In genomic region chr14:51533160-51533559, GRCh38 we compare ENCODE assay signal across 16 cellular contexts.
DNase-seq lines count a peak whose midpoint lies in the region; ATAC-seq and TF ChIP-seq lines count a peak whose summit lies in the region.
"Had no signal": no experiment of that assay in that cellular context is flagged by ENCODE, and none has a peak within 500 bp of the region (broad histone marks: within the 10 kb centered on the region; RNA-seq: fewer than 3 reads in every experiment).

No MANE protein-coding gene starts in this region.

- dilution Hi-C loops in mammary epithelial cell (cut with HindIII; ENCODE audit: low sequenced_read_pairs), result loop anchor here (5.0 kb wide), 1 partner anchor 36 kb away; no protein-coding TSS in a partner anchor

- no peak for ATAC-seq in GM21619 (IDR thresholded peaks at IDR 0.05; ENCODE audit: unreplicated experiment)
- ATAC-seq: activated CD4-positive, CD25-positive, alpha-beta regulatory T cell treated with anti-CD3 and anti-CD28 coated beads, Interleukin-2, amount 50 U/mL, for 24 hours; activated naive CD8-positive, alpha-beta T cell treated with anti-CD3 and anti-CD28 coated beads, Interleukin-2, amount 50 U/mL, for 24 hours had no signal

- H3K36me3 ChIP-seq in mammary epithelial cell (ENCODE audit: insufficient read depth, low read length) (peaks cover 8% of the 10 kb centered on the region), esophagus muscularis mucosa (no peaks in the 10 kb centered on the region)
- H3K36me3 ChIP-seq: right lobe of liver had no signal

- H3K9me3 ChIP-seq in mammary epithelial cell (replicated peaks; ENCODE audit: insufficient read depth, low read length) (peaks cover 3% of the 10 kb centered on the region), esophagus muscularis mucosa (peaks cover 0 to 3% (median 0%) of the 10 kb centered on the region in 4 donors)
- H3K9me3 ChIP-seq: right lobe of liver had no signal

- H3K27me3 ChIP-seq in mammary epithelial cell (ENCODE audit: insufficient read depth, low read length) (no peaks in the 10 kb centered on the region), esophagus muscularis mucosa (no peaks in the 10 kb centered on the region)
- H3K27me3 ChIP-seq: right lobe of liver had no signal

- H3K27me3 Mint-ChIP-seq in osteocyte (ENCODE audit: unreplicated experiment), result no peaks in the 10 kb centered on the region
- H3K27me3 Mint-ChIP-seq: activated naive CD8-positive, alpha-beta T cell treated with anti-CD3 and anti-CD28 coated beads, Interleukin-2, amount 50 U/mL, for 24 hours had no signal

- BruUV-seq in mammary epithelial cell (replicated peaks; lab: Mats Ljungman, UMichigan), result no TSS peak

- no peak for TF ChIP-seq CTCF in mammary epithelial cell (conservative IDR thresholded peaks at IDR 0.05 in 1 of 2, IDR thresholded peaks at IDR 0.05 in 1 of 2; ENCODE audit: extremely low read depth in 1 of 2, insufficient read depth in 1 of 2, low read depth in 1 of 2, low read length in 2 of 2)
- no peak for TF ChIP-seq CTCF in osteocyte (IDR thresholded peaks at IDR 0.05)
- no peak for TF ChIP-seq CTCF in esophagus muscularis mucosa (IDR thresholded peaks at IDR 0.05)

- H3K4me3 ChIP-seq in mammary epithelial cell (replicated peaks in 1 of 3; ENCODE audit: insufficient read depth in 1 of 3, low read depth in 2 of 3, low read length in 3 of 3) (no peak overlapping the region), esophagus muscularis mucosa (no peak overlapping the region)
- H3K4me3 ChIP-seq: right lobe of liver had no signal

- no peaks in the 10 kb centered on the region for H3K36me3 Mint-ChIP-seq in osteocyte (ENCODE audit: unreplicated experiment)
- H3K36me3 Mint-ChIP-seq: CD4-positive, alpha-beta memory T cell had no signal

- no peak for TF ChIP-seq POLR2A in esophagus muscularis mucosa (IDR thresholded peaks at IDR 0.05; ENCODE audit: low read depth)

- H3K27ac Mint-ChIP-seq in osteocyte (ENCODE audit: unreplicated experiment), result peak overlapping the region; percentile 86
- H3K27ac Mint-ChIP-seq: activated naive CD8-positive, alpha-beta T cell treated with anti-CD3 and anti-CD28 coated beads, Interleukin-2, amount 50 U/mL, for 24 hours; activated T-cell treated with anti-CD3 and anti-CD28 coated beads, Interleukin-2, amount 50 U/mL, for 24 hours; CD4-positive, alpha-beta memory T cell had no signal

- H3K4me3 Mint-ChIP-seq in osteocyte (ENCODE audit: unreplicated experiment), result no peak overlapping the region
- H3K4me3 Mint-ChIP-seq: activated naive CD8-positive, alpha-beta T cell treated with anti-CD3 and anti-CD28 coated beads, Interleukin-2, amount 50 U/mL, for 24 hours; activated T-cell treated with anti-CD3 and anti-CD28 coated beads, Interleukin-2, amount 50 U/mL, for 24 hours; CD4-positive, alpha-beta memory T cell had no signal

- H3K79me2 ChIP-seq in mammary epithelial cell (ENCODE audit: insufficient read depth, low read length), result peaks cover 84% of the 10 kb centered on the region

- H4K20me1 ChIP-seq in mammary epithelial cell (ENCODE audit: insufficient read depth, low read length), result no peaks in the 10 kb centered on the region

- CTCF ChIA-PET in mammary epithelial cell (lab: Charles Lee; ENCODE audit: low non-redundant PET), result interaction anchor here (1.0 kb wide), 1 partner anchor 134 kb away, joined by 3 read pairs; no protein-coding TSS in a partner anchor

- TF ChIP-seq EP300 in esophagus muscularis mucosa (IDR thresholded peaks at IDR 0.05), result no peak

- H3K27ac ChIP-seq in mammary epithelial cell (ENCODE audit: insufficient read depth, low read depth, low read length) (peak overlapping the region; percentile 96), esophagus muscularis mucosa (replicated peaks in 1 of 4) (no peak overlapping the region)
- H3K27ac ChIP-seq: KMS-11 had no signal

- intact Hi-C loops in mammary epithelial cell (cut with micrococcal nuclease), result loop anchor here (1.0 to 2.0 kb wide), 2 partner anchors 90 to 137 kb away; no protein-coding TSS in a partner anchor
- intact Hi-C loops in esophagus muscularis mucosa (cut with DNase I), result no loop called here

- DNase-seq in EL (peak; percentile 94), NCI-H226 (peak; percentile 86), mammary epithelial cell (peak; percentile 96), osteocyte (ENCODE audit: extremely low spot score, unreplicated experiment) (no peak), islet precursor cell (no peak), esophagus muscularis mucosa (ENCODE audit: extremely low spot score) (no peak), CD1c-positive myeloid dendritic cell (ENCODE audit: extremely low spot score) (no peak)
- DNase-seq: activated naive CD8-positive, alpha-beta T cell treated with anti-CD3 and anti-CD28 coated beads, Interleukin-2, amount 50 U/mL, for 24 hours; activated T-cell treated with anti-CD3 and anti-CD28 coated beads, Interleukin-2, amount 50 U/mL, for 24 hours; CD4-positive, alpha-beta memory T cell; NCI-H187 treated with DMSO at 0.1 percent for 48 hours; right lobe of liver; substantia nigra had no signal

- peaks cover 28% of the 10 kb centered on the region for H3K4me1 Mint-ChIP-seq in osteocyte (ENCODE audit: unreplicated experiment)
- H3K4me1 Mint-ChIP-seq: activated naive CD8-positive, alpha-beta T cell treated with anti-CD3 and anti-CD28 coated beads, Interleukin-2, amount 50 U/mL, for 24 hours; CD4-positive, alpha-beta memory T cell had no signal

- peak overlapping the region; percentile 18 for H2AFZ ChIP-seq in mammary epithelial cell (ENCODE audit: low read depth, low read length)

- 0% methylated on average over 2 of the region's 2 CpGs for WGBS in mammary epithelial cell (ENCODE audit: low coverage, missing lambda C conversion rate)
- WGBS in esophagus muscularis mucosa, result 78% methylated on average over 2 of the region's 2 CpGs

- peak overlapping the region; percentile 71 for H3K4me2 ChIP-seq in mammary epithelial cell (ENCODE audit: insufficient read depth, low read depth, low read length)
- H3K4me2 ChIP-seq: KMS-11 had no signal

- no peaks in the 10 kb centered on the region for H3K9me3 Mint-ChIP-seq in osteocyte (ENCODE audit: unreplicated experiment)
- H3K9me3 Mint-ChIP-seq: activated naive CD8-positive, alpha-beta T cell treated with anti-CD3 and anti-CD28 coated beads, Interleukin-2, amount 50 U/mL, for 24 hours; activated T-cell treated with anti-CD3 and anti-CD28 coated beads, Interleukin-2, amount 50 U/mL, for 24 hours had no signal

- H3K9ac ChIP-seq in mammary epithelial cell (ENCODE audit: insufficient read depth, low read length), result peak overlapping the region; percentile 53
- H3K9ac ChIP-seq: KMS-11 had no signal

- in situ Hi-C loops in mammary epithelial cell (cut with MboI; ENCODE audit: low sequenced_read_pairs in 2 of 2), result no loop called here

- peaks cover 31% of the 10 kb centered on the region for H3K4me1 ChIP-seq in mammary epithelial cell (ENCODE audit: insufficient read depth, low read length)
- H3K4me1 ChIP-seq in esophagus muscularis mucosa, result no peaks in the 10 kb centered on the region

Comparison
In these comparisons a context has a peak if more than half of its experiments do, and no peak if none do; other contexts are left out.
1. DNase-seq: peak in EL (single experiment), NCI-H226 (single experiment) and mammary epithelial cell (single experiment); none in osteocyte (single experiment), islet precursor cell (single experiment), esophagus muscularis mucosa (single experiment) and CD1c-positive myeloid dendritic cell (single experiment).